Comparison of ENCODE assay signal across 11 cellular contexts in genomic region chr10:93379366-93380042, GRCh38.
DNase-seq lines count a peak whose midpoint lies in the region; ATAC-seq, FAIRE-seq and TF ChIP-seq lines count a peak whose summit lies in the region.
"Had no signal": no experiment of that assay in that cellular context is flagged by ENCODE, and none has a peak within 500 bp of the region (broad histone marks: within the 10 kb centered on the region; RNA-seq: fewer than 3 reads in every experiment).

No MANE protein-coding gene starts in this region.

- peak; percentile 87 for DNase-seq in activated CD8-positive, alpha-beta memory T cell treated with anti-CD3 and anti-CD28 coated beads, Interleukin-2, amount 10 ng/mL, durations not matched to agents 7 days and 5 days
- peak; percentile 75 for DNase-seq in fibroblast of peridontal ligament (ENCODE audit: extremely low read depth)
- DNase-seq in stimulated activated naive B cell treated with anti-CD40 and anti-IgM and Interleukin-4, amounts not matched to agents 10 μg/mL and 1 μg/mL and 100 μg/mL, for 72 hours: no peak
- no peak for DNase-seq in NCI-H2029 (lab: John Stamatoyannopoulos, UW)
- no peak for DNase-seq in GM12892 (ENCODE audit: insufficient read length)
- no peak for DNase-seq in NOMO-1 treated with dmso at 0.1 percent for 144 hours (lab: John Stamatoyannopoulos, UW; ENCODE audit: unreplicated experiment)
- DNase-seq in HT-29 (ENCODE audit: low spot score): no peak
- DNase-seq: right lobe of liver had no signal

- peaks cover 38% of the 10 kb centered on the region for H3K4me1 Mint-ChIP-seq in activated CD8-positive, alpha-beta memory T cell treated with anti-CD3 and anti-CD28 coated beads, Interleukin-2, amount 10 ng/mL, durations not matched to agents 7 days and 5 days
- H3K4me1 Mint-ChIP-seq in stimulated activated naive B cell treated with anti-CD40 and anti-IgM and Interleukin-4, amounts not matched to agents 10 μg/mL and 1 μg/mL and 100 μg/mL, for 72 hours: peaks cover 9 to 19% of the 10 kb centered on the region in 2 donors

- peaks cover 4% of the 10 kb centered on the region for H3K36me3 Mint-ChIP-seq in activated CD8-positive, alpha-beta memory T cell treated with anti-CD3 and anti-CD28 coated beads, Interleukin-2, amount 10 ng/mL, durations not matched to agents 7 days and 5 days
- no peaks in the 10 kb centered on the region for H3K36me3 Mint-ChIP-seq in stimulated activated naive B cell treated with anti-CD40 and anti-IgM and Interleukin-4, amounts not matched to agents 10 μg/mL and 1 μg/mL and 100 μg/mL, for 72 hours

- FAIRE-seq in GM12892 (lab: Jason Lieb, UNC): no peak
- FAIRE-seq: GM18507, HepG2 had no signal

- CTCF ChIA-PET in activated CD8-positive, alpha-beta memory T cell treated with anti-CD3 and anti-CD28 coated beads, Interleukin-2, amount 10 ng/mL, durations not matched to agents 7 days and 5 days (lab: Charles Lee): interaction anchor here (0.8 to 12.7 kb wide), 11 partner anchors 8 to 308 kb away, joined by 3 to 365 read pairs (median 5); partner anchors contain the start of genes CEP55 and MYOF

- no peaks in the 10 kb centered on the region for H3K9me3 Mint-ChIP-seq in activated CD8-positive, alpha-beta memory T cell treated with anti-CD3 and anti-CD28 coated beads, Interleukin-2, amount 10 ng/mL, durations not matched to agents 7 days and 5 days (ENCODE audit: low read depth)
- no peaks in the 10 kb centered on the region for H3K9me3 Mint-ChIP-seq in stimulated activated naive B cell treated with anti-CD40 and anti-IgM and Interleukin-4, amounts not matched to agents 10 μg/mL and 1 μg/mL and 100 μg/mL, for 72 hours

- peak overlapping the region; percentile 94 for H3K27ac Mint-ChIP-seq in activated CD8-positive, alpha-beta memory T cell treated with anti-CD3 and anti-CD28 coated beads, Interleukin-2, amount 10 ng/mL, durations not matched to agents 7 days and 5 days
- H3K27ac Mint-ChIP-seq in stimulated activated naive B cell treated with anti-CD40 and anti-IgM and Interleukin-4, amounts not matched to agents 10 μg/mL and 1 μg/mL and 100 μg/mL, for 72 hours: no peak overlapping the region

- H3K4me3 Mint-ChIP-seq in activated CD8-positive, alpha-beta memory T cell treated with anti-CD3 and anti-CD28 coated beads, Interleukin-2, amount 10 ng/mL, durations not matched to agents 7 days and 5 days: peak overlapping the region; percentile 42
- no peak overlapping the region for H3K4me3 Mint-ChIP-seq in stimulated activated naive B cell treated with anti-CD40 and anti-IgM and Interleukin-4, amounts not matched to agents 10 μg/mL and 1 μg/mL and 100 μg/mL, for 72 hours

- no peaks in the 10 kb centered on the region for H3K27me3 Mint-ChIP-seq in activated CD8-positive, alpha-beta memory T cell treated with anti-CD3 and anti-CD28 coated beads, Interleukin-2, amount 10 ng/mL, durations not matched to agents 7 days and 5 days
- H3K27me3 Mint-ChIP-seq in stimulated activated naive B cell treated with anti-CD40 and anti-IgM and Interleukin-4, amounts not matched to agents 10 μg/mL and 1 μg/mL and 100 μg/mL, for 72 hours: no peaks in the 10 kb centered on the region

- no peak for TF ChIP-seq POLR2A in GM12892 (IDR thresholded peaks at IDR 0.05; ENCODE audit: low read depth, low read length)

- ATAC-seq in HG03432 (IDR thresholded peaks at IDR 0.05; ENCODE audit: unreplicated experiment): peak; percentile 76
- peak; percentile 97 for ATAC-seq in activated CD8-positive, alpha-beta memory T cell treated with anti-CD3 and anti-CD28 coated beads, Interleukin-2, amount 10 ng/mL, durations not matched to agents 7 days and 5 days
- peak; percentile 61 to 64 for ATAC-seq in stimulated activated naive B cell treated with anti-CD40 and anti-IgM and Interleukin-4, amounts not matched to agents 10 μg/mL and 1 μg/mL and 100 μg/mL, for 72 hours (replicated peaks)
- ATAC-seq: HepG2 had no signal

Comparison
In these comparisons a context has a peak if more than half of its experiments do, and no peak if none do; other contexts are left out.
1. DNase-seq: peak in activated CD8-positive, alpha-beta memory T cell treated with anti-CD3 and anti-CD28 coated beads, Interleukin-2, amount 10 ng/mL, durations not matched to agents 7 days and 5 days (single experiment) and fibroblast of peridontal ligament (single experiment); none in stimulated activated naive B cell treated with anti-CD40 and anti-IgM and Interleukin-4, amounts not matched to agents 10 μg/mL and 1 μg/mL and 100 μg/mL, for 72 hours (single experiment), NCI-H2029 (single experiment), GM12892 (single experiment), NOMO-1 treated with dmso at 0.1 percent for 144 hours (single experiment) and HT-29 (single experiment).
2. Peak in every context shown above with its lines, with median percentiles within 50 percentile points of each other: ATAC-seq.